1 cellular context compared by ENCODE assay signal in the genomic region with DNA sequence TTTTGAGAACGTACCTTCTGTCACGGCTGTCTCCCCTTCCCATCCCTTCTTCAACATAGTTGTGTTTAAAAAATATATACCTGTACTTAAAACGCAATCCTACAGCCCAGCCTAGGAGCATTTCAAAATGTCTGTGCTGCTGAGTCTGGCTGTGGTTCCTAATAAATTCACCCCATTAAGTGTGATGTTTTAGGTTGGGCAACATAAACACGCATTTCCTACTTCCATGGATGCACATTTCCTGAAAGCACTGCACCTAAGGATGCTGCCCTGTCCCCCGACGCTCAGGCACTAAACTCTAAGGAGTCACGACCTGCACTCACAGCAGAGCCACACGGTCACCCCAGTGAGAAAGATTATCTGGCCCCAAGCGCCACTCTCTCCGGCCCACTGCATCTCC.
A peak's percentile ranks its signal among the peaks of the same experiment; 100 is the strongest.
TF ChIP-seq lines count a peak whose summit lies in the region.

No MANE protein-coding gene starts in this region.

TF ChIP-seq in K562, 482 proteins besides CTCF, POLR2A, EP300 and RAD21 (continued from another document):
- TF ChIP-seq, protein P1, sequence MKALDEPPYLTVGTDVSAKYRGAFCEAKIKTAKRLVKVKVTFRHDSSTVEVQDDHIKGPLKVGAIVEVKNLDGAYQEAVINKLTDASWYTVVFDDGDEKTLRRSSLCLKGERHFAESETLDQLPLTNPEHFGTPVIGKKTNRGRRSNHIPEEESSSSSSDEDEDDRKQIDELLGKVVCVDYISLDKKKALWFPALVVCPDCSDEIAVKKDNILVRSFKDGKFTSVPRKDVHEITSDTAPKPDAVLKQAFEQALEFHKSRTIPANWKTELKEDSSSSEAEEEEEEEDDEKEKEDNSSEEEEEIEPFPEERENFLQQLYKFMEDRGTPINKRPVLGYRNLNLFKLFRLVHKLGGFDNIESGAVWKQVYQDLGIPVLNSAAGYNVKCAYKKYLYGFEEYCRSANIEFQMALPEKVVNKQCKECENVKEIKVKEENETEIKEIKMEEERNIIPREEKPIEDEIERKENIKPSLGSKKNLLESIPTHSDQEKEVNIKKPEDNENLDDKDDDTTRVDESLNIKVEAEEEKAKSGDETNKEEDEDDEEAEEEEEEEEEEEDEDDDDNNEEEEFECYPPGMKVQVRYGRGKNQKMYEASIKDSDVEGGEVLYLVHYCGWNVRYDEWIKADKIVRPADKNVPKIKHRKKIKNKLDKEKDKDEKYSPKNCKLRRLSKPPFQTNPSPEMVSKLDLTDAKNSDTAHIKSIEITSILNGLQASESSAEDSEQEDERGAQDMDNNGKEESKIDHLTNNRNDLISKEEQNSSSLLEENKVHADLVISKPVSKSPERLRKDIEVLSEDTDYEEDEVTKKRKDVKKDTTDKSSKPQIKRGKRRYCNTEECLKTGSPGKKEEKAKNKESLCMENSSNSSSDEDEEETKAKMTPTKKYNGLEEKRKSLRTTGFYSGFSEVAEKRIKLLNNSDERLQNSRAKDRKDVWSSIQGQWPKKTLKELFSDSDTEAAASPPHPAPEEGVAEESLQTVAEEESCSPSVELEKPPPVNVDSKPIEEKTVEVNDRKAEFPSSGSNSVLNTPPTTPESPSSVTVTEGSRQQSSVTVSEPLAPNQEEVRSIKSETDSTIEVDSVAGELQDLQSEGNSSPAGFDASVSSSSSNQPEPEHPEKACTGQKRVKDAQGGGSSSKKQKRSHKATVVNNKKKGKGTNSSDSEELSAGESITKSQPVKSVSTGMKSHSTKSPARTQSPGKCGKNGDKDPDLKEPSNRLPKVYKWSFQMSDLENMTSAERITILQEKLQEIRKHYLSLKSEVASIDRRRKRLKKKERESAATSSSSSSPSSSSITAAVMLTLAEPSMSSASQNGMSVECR (CRISPR knock-in tag; IDR thresholded peaks at IDR 0.05) = peak; percentile 34; the same call in 1 of the 2 replicates
- no peak for TF ChIP-seq NR3C1 (CRISPR knock-in tag; IDR thresholded peaks at IDR 0.05)
- TF ChIP-seq HBP1 (CRISPR knock-in tag; IDR thresholded peaks at IDR 0.05) = no peak
TF ChIP-seq in K562: peak in this region for 9.
